Comparison of ENCODE assay signal across 7 cellular contexts in genomic region chr4:7042697-7043464, GRCh38.
A peak's percentile ranks its signal among the peaks of the same experiment; 100 is the strongest.
DNase-seq lines count a peak whose midpoint lies in the region; ATAC-seq lines count a peak whose summit lies in the region.

Gene TADA2B (plus strand): TSS chr4:7043372. CDS start chr4:7043580, 208 bp downstream.

- DNase-seq in NCI-H2029 treated with DMSO at 0.1 percent for 48 hours (lab: John Stamatoyannopoulos, UW) (peak; percentile 82), T-helper 9 cell (peak; percentile 83), astrocyte of the hippocampus (ENCODE audit: low read depth, low spot score) (peak; percentile 100), hippocampal formation (lab: John Stamatoyannopoulos, UW) (peak; percentile 96 to 97), retina (peak; percentile 98)

- ATAC-seq in GM18508 (IDR thresholded peaks at IDR 0.05; ENCODE audit: insufficient read depth, unreplicated experiment), result peak; percentile 45
- ATAC-seq in HG03025 (IDR thresholded peaks at IDR 0.05; ENCODE audit: low FRiP score, unreplicated experiment), result peak; percentile 59

Comparison
In these comparisons a context has a peak if more than half of its experiments do, and no peak if none do; other contexts are left out.
1. Peak in every context shown above with its lines: DNase-seq and ATAC-seq.